8 cellular contexts compared by ENCODE assay signal in the genomic region with DNA sequence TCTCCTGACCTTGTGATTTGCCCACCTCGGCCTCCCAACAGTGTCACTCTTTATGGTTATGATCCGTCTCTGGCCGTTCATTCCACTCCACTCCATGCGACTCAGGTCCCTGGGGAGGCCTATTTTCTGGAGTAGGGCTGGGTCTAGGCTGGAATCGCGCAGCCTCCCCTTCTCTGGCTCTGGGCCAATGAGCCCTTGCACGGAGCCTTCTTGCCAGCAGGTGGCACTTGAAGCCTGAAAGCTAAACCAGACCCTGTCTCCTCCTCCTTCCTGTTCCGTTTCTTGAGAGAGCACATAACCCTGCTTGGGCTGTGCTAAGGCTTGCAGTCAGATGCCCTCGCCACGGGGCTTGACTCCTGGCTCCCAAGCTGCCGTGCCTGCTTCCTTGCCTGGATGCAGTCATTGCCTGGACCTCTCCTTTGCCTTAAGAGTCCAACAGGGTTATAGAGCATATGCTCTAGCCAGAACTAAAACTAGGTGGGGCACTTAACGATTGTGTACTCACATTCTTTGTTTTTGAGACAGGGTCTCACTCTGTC.
A peak's percentile ranks its signal among the peaks of the same experiment; 100 is the strongest.
DNase-seq lines count a peak whose midpoint lies in the region; TF ChIP-seq lines count a peak whose summit lies in the region.

No MANE protein-coding gene starts in this region.

- TF ChIP-seq CTCF in C4-2B (conservative IDR thresholded peaks at IDR 0.05): peak; percentile 96

- H3K4me3 ChIP-seq in duodenal mucosa (ENCODE audit: low read depth in 1 of 2, low read length in 2 of 2): peak overlapping the region; percentile 17 to 62

- peaks cover 5 to 10% of the 10 kb centered on the region in 2 donors for H3K4me1 ChIP-seq in duodenal mucosa (ENCODE audit: control insufficient read depth in 1 of 2, insufficient read depth in 2 of 2, low read length in 2 of 2)

- H3K27ac ChIP-seq in C4-2B (peak overlapping the region; percentile 22; the same call in 1 of the 2 replicates), duodenal mucosa (ENCODE audit: low read depth, low read length) (no peak overlapping the region)

- H3K36me3 ChIP-seq in duodenal mucosa (ENCODE audit: control insufficient read depth in 1 of 2, insufficient read depth in 2 of 2, low read length in 2 of 2): peaks cover 0 to 24% of the 10 kb centered on the region in 2 donors

- H3K9ac ChIP-seq in duodenal mucosa (ENCODE audit: low read depth in 1 of 2, low read length in 2 of 2): peak overlapping the region; percentile 11 to 47

- DNase-seq in GM19238 (ENCODE audit: insufficient read length, low spot score) (peak; percentile 73), HPDE6-E6E7 (ENCODE audit: extremely low spot score) (peak; percentile 85), NCI-H82 treated with DMSO at 0.1 percent for 48 hours (lab: John Stamatoyannopoulos, UW; ENCODE audit: unreplicated experiment) (peak; percentile 80), medulla oblongata (ENCODE audit: extremely low spot score) (peak; percentile 94)
- DNase-seq in activated CD4-positive, alpha-beta T cell treated with anti-CD3 and anti-CD28 coated beads, Interleukin-2, amount 50 U/mL, for 48 hours: peak; percentile 87 to 89
- DNase-seq in stimulated activated CD8-positive, alpha-beta memory T cell treated with anti-CD3 and anti-CD28 coated beads, Interleukin-12 subunit alpha, Interleukin-12 subunit beta, amount 100 ng/mL, for 1 hour (ENCODE audit: low read depth): peak; percentile 66

- H3K27me3 ChIP-seq in duodenal mucosa (ENCODE audit: control insufficient read depth in 1 of 2, insufficient read depth in 2 of 2, low read length in 2 of 2): no peaks in the 10 kb centered on the region

- no peaks in the 10 kb centered on the region for H3K9me3 ChIP-seq in duodenal mucosa (ENCODE audit: control insufficient read depth in 1 of 2, low read length in 2 of 2)
